In genomic region chr6:142419071-142419470, GRCh38 we compare ENCODE assay signal across 8 cellular contexts.
"Had no signal": no experiment of that assay in that cellular context is flagged by ENCODE, and none has a peak within 500 bp of the region (broad histone marks: within the 10 kb centered on the region; RNA-seq: fewer than 3 reads in every experiment).

No MANE protein-coding gene starts in this region.

- H3K36me3 ChIP-seq: HAP-1 had no signal

- H3K27ac ChIP-seq: GM23248, HL-60 had no signal

- H3K9me3 ChIP-seq: HAP-1 had no signal

- DNase-seq: GM23248, GOT3, H7, HFFc6, KBM-7 had no signal

- H3K9ac ChIP-seq: GM23248 had no signal

- H3K4me3 ChIP-seq: GM23248, HAP-1 had no signal

- H2AFZ ChIP-seq: GM23248 had no signal

- ATAC-seq: HCT116 had no signal
